Comparison of ENCODE assay signal across 18 cellular contexts in genomic region chr15:35209838-35210237, GRCh38.
"Had no signal": no experiment of that assay in that cellular context is flagged by ENCODE, and none has a peak within 500 bp of the region (broad histone marks: within the 10 kb centered on the region; RNA-seq: fewer than 3 reads in every experiment).

No MANE protein-coding gene starts in this region.

- ATAC-seq: left ventricle myocardium superior, WTC11 had no signal

- DNase-seq: activated gamma-delta T cell treated with Interleukin-2 at 50 U/mL for 16 hours; activated T-cell treated with anti-CD3 and anti-CD28 coated beads, Interleukin-2, amount 50 U/mL, for 1 hour; aorta; caudate nucleus; effector memory CD4-positive, alpha-beta T cell; esophagus squamous epithelium; left ventricle myocardium superior; ovary; sigmoid colon; stimulated activated CD4-positive, alpha-beta T cell treated with anti-CD3 and anti-CD28 coated beads, Interleukin-15, amount 100 ng/mL, for 24 hours; stimulated activated CD8-positive, alpha-beta memory T cell treated with anti-CD3 and anti-CD28 coated beads, Interleukin-4, amount 100 ng/mL, for 48 hours; stimulated activated naive CD4-positive, alpha-beta T cell treated with Interleukin-2 at 50 U/mL for 16 hours; T1000 had no signal

- H3K4me1 ChIP-seq: esophagus squamous epithelium, vagina had no signal

- H3K27ac ChIP-seq: esophagus squamous epithelium, neutrophil, ovary, sigmoid colon, thoracic aorta, vagina had no signal

- H3K9me3 ChIP-seq: esophagus squamous epithelium, neutrophil, ovary, sigmoid colon, thoracic aorta, vagina had no signal

- H3K27me3 ChIP-seq: esophagus squamous epithelium, neutrophil, ovary, sigmoid colon, vagina had no signal

- H3K4me3 ChIP-seq: esophagus squamous epithelium, ovary, sigmoid colon, smooth muscle cell, thoracic aorta, vagina had no signal

- H3K36me3 ChIP-seq: esophagus squamous epithelium, neutrophil, ovary, sigmoid colon, thoracic aorta, vagina had no signal
